1 cellular context compared by ENCODE assay signal in the genomic region with DNA sequence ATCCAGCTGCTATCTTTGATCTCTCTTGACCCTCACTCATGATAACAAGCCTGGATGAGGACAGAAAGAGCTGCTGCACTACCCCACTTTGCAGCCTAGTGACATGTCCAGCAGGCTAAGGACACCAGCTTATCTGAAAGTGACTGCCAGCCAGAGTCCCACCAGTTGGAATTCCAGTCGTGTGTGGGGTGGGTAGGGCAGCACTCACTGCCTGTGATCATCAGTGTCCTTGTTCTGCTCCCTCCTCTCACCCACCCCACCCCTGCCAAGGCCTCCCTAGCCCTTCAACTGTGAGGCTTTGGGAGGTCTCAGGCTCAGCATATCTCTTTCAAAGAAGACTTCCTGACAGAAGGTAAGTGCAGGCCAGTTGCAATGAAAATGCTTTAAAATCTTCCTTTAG.
TF ChIP-seq lines count a peak whose summit lies in the region.

No MANE protein-coding gene starts in this region.

TF ChIP-seq in HCT116, 20 proteins besides CTCF, POLR2A, EP300 and RAD21 (continued from another document):
- TF ChIP-seq, protein P1, sequence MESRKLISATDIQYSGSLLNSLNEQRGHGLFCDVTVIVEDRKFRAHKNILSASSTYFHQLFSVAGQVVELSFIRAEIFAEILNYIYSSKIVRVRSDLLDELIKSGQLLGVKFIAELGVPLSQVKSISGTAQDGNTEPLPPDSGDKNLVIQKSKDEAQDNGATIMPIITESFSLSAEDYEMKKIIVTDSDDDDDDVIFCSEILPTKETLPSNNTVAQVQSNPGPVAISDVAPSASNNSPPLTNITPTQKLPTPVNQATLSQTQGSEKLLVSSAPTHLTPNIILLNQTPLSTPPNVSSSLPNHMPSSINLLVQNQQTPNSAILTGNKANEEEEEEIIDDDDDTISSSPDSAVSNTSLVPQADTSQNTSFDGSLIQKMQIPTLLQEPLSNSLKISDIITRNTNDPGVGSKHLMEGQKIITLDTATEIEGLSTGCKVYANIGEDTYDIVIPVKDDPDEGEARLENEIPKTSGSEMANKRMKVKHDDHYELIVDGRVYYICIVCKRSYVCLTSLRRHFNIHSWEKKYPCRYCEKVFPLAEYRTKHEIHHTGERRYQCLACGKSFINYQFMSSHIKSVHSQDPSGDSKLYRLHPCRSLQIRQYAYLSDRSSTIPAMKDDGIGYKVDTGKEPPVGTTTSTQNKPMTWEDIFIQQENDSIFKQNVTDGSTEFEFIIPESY (IDR thresholded peaks at IDR 0.05; ENCODE audit: extremely low read depth, insufficient replicate concordance, low read length) = no peak
- TF ChIP-seq, protein P2, sequence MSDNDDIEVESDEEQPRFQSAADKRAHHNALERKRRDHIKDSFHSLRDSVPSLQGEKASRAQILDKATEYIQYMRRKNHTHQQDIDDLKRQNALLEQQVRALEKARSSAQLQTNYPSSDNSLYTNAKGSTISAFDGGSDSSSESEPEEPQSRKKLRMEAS (IDR thresholded peaks at IDR 0.05) = no peak
